Comparison of ENCODE assay signal across 8 cellular contexts in genomic region chr10:28532509-28533314, GRCh38. TPM values are rescaled to one million over a fixed set of nuclear protein-coding genes. Genes with fewer than 3 reads are reported as not detected.
DNase-seq lines count a peak whose midpoint lies in the region; TF ChIP-seq lines count a peak whose summit lies in the region.

WAC (plus strand) TSS chr10:28533118; CDS start chr10:28533580, 462 bp downstream.

- CTCF ChIA-PET in activated naive CD4-positive, alpha-beta T cell treated with anti-CD3 and anti-CD28 coated beads, Interleukin-2, amount 10 ng/mL, durations not matched to agents 7 days and 5 days (lab: Charles Lee): no interaction called here

- H3K27me3 ChIP-seq in suprapubic skin: no peaks in the 10 kb centered on the region

- H3K27ac Mint-ChIP-seq in activated naive CD4-positive, alpha-beta T cell treated with anti-CD3 and anti-CD28 coated beads, Interleukin-2, amount 10 ng/mL, durations not matched to agents 7 days and 5 days: peak within 1 kb of the TSS; percentile 100

- H3K4me3 ChIP-seq in HFF-Myc (replicated peaks; ENCODE audit: low read depth, low read length) (peak within 1 kb of the TSS; percentile 73), suprapubic skin (peak within 1 kb of the TSS; percentile 97)

- TF ChIP-seq POLR2A in suprapubic skin (IDR thresholded peaks at IDR 0.05): peak; percentile 62 to 84

- TF ChIP-seq EP300 in suprapubic skin (IDR thresholded peaks at IDR 0.05): no peak

- H3K27ac ChIP-seq in suprapubic skin: peak within 1 kb of the TSS; percentile 97

- TF ChIP-seq CTCF in HFF-Myc (IDR thresholded peaks at IDR 0.05; ENCODE audit: low read depth, low read length, missing control alignments) (no peak), suprapubic skin (IDR thresholded peaks at IDR 0.05) (peak in 1 of 2 donors; percentile 4)

- peaks cover 63% of the 10 kb centered on the region for H3K36me3 Mint-ChIP-seq in activated naive CD4-positive, alpha-beta T cell treated with anti-CD3 and anti-CD28 coated beads, Interleukin-2, amount 10 ng/mL, durations not matched to agents 7 days and 5 days

- WGBS in suprapubic skin: under 1% methylated on average over 63 of the region's 98 CpGs

- peak within 1 kb of the TSS; percentile 98 for H3K4me3 Mint-ChIP-seq in activated naive CD4-positive, alpha-beta T cell treated with anti-CD3 and anti-CD28 coated beads, Interleukin-2, amount 10 ng/mL, durations not matched to agents 7 days and 5 days

- H3K27me3 Mint-ChIP-seq in activated naive CD4-positive, alpha-beta T cell treated with anti-CD3 and anti-CD28 coated beads, Interleukin-2, amount 10 ng/mL, durations not matched to agents 7 days and 5 days: peaks cover 6% of the 10 kb centered on the region

- H3K36me3 ChIP-seq in suprapubic skin: peaks cover 22% of the 10 kb centered on the region

- no peaks in the 10 kb centered on the region for H3K9me3 Mint-ChIP-seq in activated naive CD4-positive, alpha-beta T cell treated with anti-CD3 and anti-CD28 coated beads, Interleukin-2, amount 10 ng/mL, durations not matched to agents 7 days and 5 days

- H3K9me3 ChIP-seq in suprapubic skin: no peaks in the 10 kb centered on the region

- DNase-seq in GM03348 (ENCODE audit: low spot score): peak; percentile 98
- DNase-seq in HFF-Myc (ENCODE audit: extremely low read depth, low read depth): peak; percentile 64
- DNase-seq in NAMALWA (ENCODE audit: low spot score): peak; percentile 93
- DNase-seq in SK-N-DZ (ENCODE audit: low spot score): peak; percentile 90
- peak; percentile 97 for DNase-seq in activated naive CD4-positive, alpha-beta T cell treated with anti-CD3 and anti-CD28 coated beads, Interleukin-2, amount 10 ng/mL, durations not matched to agents 7 days and 5 days
- peak; percentile 92 for DNase-seq in germinal center (ENCODE audit: low spot score)
- DNase-seq in nucleus accumbens (lab: John Stamatoyannopoulos, UW): peak; percentile 17 to 100 (median 94)
- DNase-seq in suprapubic skin (ENCODE audit: low spot score in 2 of 2): peak; percentile 97

- peaks cover 60% of the 10 kb centered on the region for H3K4me1 Mint-ChIP-seq in activated naive CD4-positive, alpha-beta T cell treated with anti-CD3 and anti-CD28 coated beads, Interleukin-2, amount 10 ng/mL, durations not matched to agents 7 days and 5 days

- peaks cover 45% of the 10 kb centered on the region for H3K4me1 ChIP-seq in suprapubic skin

RNA-seq across cellular contexts. Expression of gene WAC, which starts in this region (rescaled TPM):
- 52.0 and 73.7 TPM in 2 replicates for polyA plus RNA-seq in SK-N-DZ (2014; cell fraction: cytosol; rRNA removed)
- polyA plus RNA-seq in SK-N-DZ (2014; cell fraction: nucleus; rRNA removed): 43.2 and 46.8 TPM in 2 replicates
- 100 to 1,000 TPM in 3 of 4 donors, 10 to 100 TPM in 1; 91.6 to 164 (median 107) TPM for total RNA-seq in suprapubic skin

Comparison
In these comparisons a context has a peak if more than half of its experiments do, and no peak if none do; other contexts are left out.
1. Peak in every context shown above with its lines: DNase-seq, H3K4me3 ChIP-seq and H3K27ac ChIP-seq.